Comparison of ENCODE assay signal across 8 cellular contexts in the genomic region with DNA sequence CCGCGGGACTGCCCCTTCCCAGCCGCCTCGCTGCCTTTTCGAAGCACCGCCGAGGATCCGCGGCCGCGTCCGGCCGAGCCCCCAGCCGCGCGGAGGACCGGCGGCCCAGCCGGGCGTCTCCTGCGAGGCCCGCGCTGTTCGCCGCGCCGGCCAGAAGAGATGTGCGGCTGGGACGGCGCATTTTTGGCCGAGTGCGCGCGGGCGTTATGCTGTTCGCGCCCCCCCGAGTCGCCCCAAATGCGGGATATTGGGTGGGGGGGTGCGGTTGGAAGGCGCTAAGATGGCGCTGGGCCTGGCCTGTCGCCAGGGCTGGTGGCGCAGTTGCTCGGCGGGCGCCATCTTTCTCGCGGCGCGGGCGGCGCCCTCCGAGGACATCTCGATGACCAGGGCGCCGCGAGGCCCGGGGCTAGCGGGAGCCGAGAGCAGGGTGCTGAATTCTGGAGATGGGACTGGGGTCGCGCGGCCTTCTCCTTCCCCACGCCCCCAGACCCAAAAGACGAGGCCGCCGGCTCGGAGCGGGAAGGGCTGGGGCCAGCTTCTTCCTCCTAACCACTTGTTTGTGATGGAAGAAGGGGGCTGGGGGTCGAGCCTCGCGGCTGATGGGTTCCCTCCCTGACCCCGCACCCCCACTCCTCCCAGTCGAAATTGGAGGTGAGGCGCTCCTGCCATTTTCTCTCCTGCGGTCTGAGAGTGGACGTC. TPM values are rescaled to one million over a fixed set of nuclear protein-coding genes. Genes with fewer than 3 reads are reported as not detected.
DNase-seq lines count a peak whose midpoint lies in the region; ATAC-seq and TF ChIP-seq lines count a peak whose summit lies in the region.

No MANE protein-coding gene starts in this region.

- H3K4me3 Mint-ChIP-seq in central memory CD8-positive, alpha-beta T cell = no peak overlapping the region

- no peak for TF ChIP-seq CTCF in kidney epithelial cell (IDR thresholded peaks at IDR 0.05; ENCODE audit: insufficient read depth, low read length, poor library complexity, severe bottlenecking)

- ATAC-seq in central memory CD8-positive, alpha-beta T cell (replicated peaks; ENCODE audit: extremely low read depth, poor library complexity, severe bottlenecking) = peak; percentile 65
- ATAC-seq in HG03159 (IDR thresholded peaks at IDR 0.05; ENCODE audit: unreplicated experiment) = no peak

- no peak overlapping the region for H3K27ac Mint-ChIP-seq in central memory CD8-positive, alpha-beta T cell (ENCODE audit: low read depth)

- DNase-seq in DMS153 (lab: John Stamatoyannopoulos, UW) (peak; percentile 14), H7 (peak; percentile 81), NCI-H1930 (lab: John Stamatoyannopoulos, UW) (peak; percentile 48 to 66), kidney epithelial cell (ENCODE audit: low read depth) (no peak)
- peak; percentile 51 for DNase-seq in activated CD4-positive, CD25-positive, alpha-beta regulatory T cell treated with anti-CD3 and anti-CD28 coated beads, Interleukin-2, amount 50 U/mL, for 16 hours (ENCODE audit: low read depth, low spot score)
- peak; percentile 82 for DNase-seq in central memory CD8-positive, alpha-beta T cell (ENCODE audit: low spot score in 2 of 2)
- peak; percentile 78 for DNase-seq in stimulated activated CD4-positive, alpha-beta T cell treated with anti-CD3 and anti-CD28 coated beads, Interleukin-15, amount 100 ng/mL, for 24 hours

- H3K27me3 Mint-ChIP-seq in central memory CD8-positive, alpha-beta T cell = no peaks in the 10 kb centered on the region

- H3K4me1 Mint-ChIP-seq in central memory CD8-positive, alpha-beta T cell = peaks cover 23% of the 10 kb centered on the region

- H3K4me3 ChIP-seq in H7 (ENCODE audit: insufficient read depth, low read depth, low read length) (peak overlapping the region; percentile 77), kidney epithelial cell (ENCODE audit: low read depth, low read length) (peak overlapping the region; percentile 93)

- no peaks in the 10 kb centered on the region for H3K36me3 ChIP-seq in H7 (replicated peaks; ENCODE audit: control insufficient read depth, insufficient read depth, low read length)
- H3K36me3 ChIP-seq in kidney epithelial cell (ENCODE audit: control insufficient read depth, insufficient read depth, low read length) = no peaks in the 10 kb centered on the region

- H3K9me3 Mint-ChIP-seq in central memory CD8-positive, alpha-beta T cell = no peaks in the 10 kb centered on the region

- peaks cover 41% of the 10 kb centered on the region for H3K36me3 Mint-ChIP-seq in central memory CD8-positive, alpha-beta T cell (ENCODE audit: insufficient read depth)

- H3K27me3 ChIP-seq in H7 (ENCODE audit: control insufficient read depth, insufficient read depth, low read length) (no peaks in the 10 kb centered on the region), kidney epithelial cell (ENCODE audit: control insufficient read depth, insufficient read depth, low read length) (no peaks in the 10 kb centered on the region)

RNA-seq across cellular contexts. Expression of a gene that starts 1.5 kb away (rescaled TPM):
- 6.0 and 8.8 TPM in 2 replicates for total RNA-seq in H7 (2014; rRNA removed; shearing (Covaris generic))
- total RNA-seq in kidney epithelial cell = 5.2 and 7.1 TPM in 2 replicates

RNA-seq across cellular contexts. Expression of a gene that starts 37.4 kb away (rescaled TPM):
- 57.0 and 65.8 TPM in 2 replicates for total RNA-seq in H7 (2014; rRNA removed; shearing (Covaris generic))
- total RNA-seq in kidney epithelial cell = 55.2 and 57.0 TPM in 2 replicates
